20 cellular contexts compared by ENCODE assay signal in the genomic region with DNA sequence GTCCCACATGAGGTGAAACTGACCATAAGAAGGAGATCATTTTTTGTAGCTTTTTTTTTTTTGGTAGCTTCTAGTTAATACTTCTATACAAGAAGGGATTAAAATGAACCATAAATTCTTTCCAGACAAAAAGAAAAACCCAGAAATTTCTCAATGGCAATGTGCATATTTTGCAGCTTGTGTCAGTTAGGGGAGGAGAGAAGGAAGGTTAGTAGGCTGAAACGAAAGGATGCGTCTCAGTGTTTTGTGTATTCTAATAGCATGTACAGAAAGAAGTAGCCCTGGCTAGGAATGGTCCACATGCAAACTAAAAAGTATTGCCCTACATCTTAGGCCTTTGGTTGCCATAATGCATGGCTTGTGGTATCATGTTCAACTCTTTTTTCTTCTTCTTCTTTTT.
"Had no signal": no experiment of that assay in that cellular context is flagged by ENCODE, and none has a peak within 500 bp of the region (broad histone marks: within the 10 kb centered on the region; RNA-seq: fewer than 3 reads in every experiment).

No MANE protein-coding gene starts in this region.

- H3K9me3 Mint-ChIP-seq: activated T-cell treated with anti-CD3 and anti-CD28 coated beads, Interleukin-2, amount 50 U/mL, for 24 hours had no signal

- FAIRE-seq: endothelial cell of umbilical vein had no signal

- H3K36me3 ChIP-seq: suprapubic skin had no signal

- H3K4me1 ChIP-seq: suprapubic skin had no signal

- DNase-seq: activated CD4-positive, alpha-beta T cell treated with anti-CD3 and anti-CD28 coated beads, Interleukin-2, amount 50 U/mL, for 4 hours; activated effector memory CD4-positive, alpha-beta T cell treated with Interleukin-2 at 50 U/mL for 16 hours; activated T-cell treated with anti-CD3 and anti-CD28 coated beads, Interleukin-2, amount 50 U/mL, for 24 hours; anterior cingulate cortex; effector CD4-positive, alpha-beta T cell; left colon; occipital lobe; stimulated activated CD4-positive, alpha-beta T cell treated with anti-CD3 and anti-CD28 coated beads, Interleukin-4, amount 100 ng/mL, for 1 hour; stimulated activated CD8-positive, alpha-beta memory T cell treated with anti-CD3 and anti-CD28 coated beads, Interleukin-4, amount 100 ng/mL, for 48 hours; stimulated activated naive CD8-positive, alpha-beta T cell treated with anti-CD3 and anti-CD28 coated beads, Interleukin-15, Interleukin-2, amounts not matched to agents 100 U/mL and 50 U/mL, for 24 hours; T-helper 17 cell had no signal

- H3K27ac ChIP-seq: cardiac muscle cell, coronary artery, suprapubic skin had no signal

- H3K4me3 ChIP-seq: cardiac muscle cell, coronary artery, lung, suprapubic skin had no signal

- H3K36me3 Mint-ChIP-seq: activated naive CD8-positive, alpha-beta T cell; type B pancreatic cell had no signal

- H3K27me3 ChIP-seq: cardiac muscle cell had no signal

- H3K4me3 Mint-ChIP-seq: activated naive CD8-positive, alpha-beta T cell; activated T-cell treated with anti-CD3 and anti-CD28 coated beads, Interleukin-2, amount 50 U/mL, for 24 hours; nephron; T-helper 17 cell; type B pancreatic cell had no signal

- H3K27ac Mint-ChIP-seq: activated naive CD8-positive, alpha-beta T cell; activated T-cell treated with anti-CD3 and anti-CD28 coated beads, Interleukin-2, amount 50 U/mL, for 24 hours; nephron; T-helper 17 cell; type B pancreatic cell had no signal

- H3K9me3 ChIP-seq: suprapubic skin had no signal

- ATAC-seq: left colon; sciatic nerve; stimulated activated naive CD8-positive, alpha-beta T cell treated with anti-CD3 and anti-CD28 coated beads, Interleukin-15, Interleukin-2, amounts not matched to agents 100 U/mL and 50 U/mL, for 24 hours; T-helper 17 cell had no signal
